33 cellular contexts compared by ENCODE assay signal in genomic region chr12:26995706-26996105, GRCh38. TPM values are rescaled to one million over a fixed set of nuclear protein-coding genes. Genes with fewer than 3 reads are reported as not detected.
DNase-seq lines count a peak whose midpoint lies in the region; ATAC-seq, FAIRE-seq and TF ChIP-seq lines count a peak whose summit lies in the region.
"Had no signal": no experiment of that assay in that cellular context is flagged by ENCODE, and none has a peak within 500 bp of the region (broad histone marks: within the 10 kb centered on the region; RNA-seq: fewer than 3 reads in every experiment).

No MANE protein-coding gene starts in this region.

- H3K27ac ChIP-seq in right lobe of liver (peak overlapping the region in 1 of 3 donors; percentile 9), HepG2 (ENCODE audit: extremely low read length, insufficient read depth, low read length) (no peak overlapping the region), neutrophil (peak overlapping the region; percentile 84)
- H3K27ac ChIP-seq: 22Rv1, A549, BLaER1, C4-2B had no signal

- no peak overlapping the region for H3K4me3 ChIP-seq in right lobe of liver
- no peak overlapping the region for H3K4me3 ChIP-seq in HepG2 (replicated peaks in 1 of 3; ENCODE audit: insufficient read depth in 1 of 3, low read depth in 2 of 3, low read length in 3 of 3)
- no peak overlapping the region for H3K4me3 ChIP-seq in neutrophil (ENCODE audit: low read depth in 1 of 2, low read length in 1 of 2)
- H3K4me3 ChIP-seq: A549; BLaER1; BLaER1 treated with 17β-estradiol and CSF1 and Interleukin-3, amounts not matched to agents 10 nM and 100 nM had no signal

- no TSS peak for BruUV-seq in HepG2 (replicated peaks; lab: Mats Ljungman, UMichigan)

- no peaks in the 10 kb centered on the region for H3K27me3 ChIP-seq in right lobe of liver
- H3K27me3 ChIP-seq in HepG2 (ENCODE audit: control insufficient read depth in 1 of 2, insufficient read depth in 2 of 2, low read length in 2 of 2): no peaks in the 10 kb centered on the region
- no peaks in the 10 kb centered on the region for H3K27me3 ChIP-seq in neutrophil
- H3K27me3 ChIP-seq: BE2C; BLaER1; BLaER1 treated with 17β-estradiol and CSF1 and Interleukin-3, amounts not matched to agents 10 nM and 100 nM had no signal

- CTCF ChIA-PET in HepG2 (lab: Yijun Ruan, JAX; ENCODE audit: low intra/inter-chr PET ratio, low total read pairs): no interaction called here

- peaks cover 2% of the 10 kb centered on the region for H3K79me2 ChIP-seq in HepG2 (ENCODE audit: insufficient read depth, low read length)

- POLR2A ChIA-PET in HepG2 (lab: Yijun Ruan, JAX): no interaction called here

- H3K4me1 ChIP-seq in right lobe of liver: peaks cover 0 to 20% (median 2%) of the 10 kb centered on the region in 4 donors
- peaks cover 8% of the 10 kb centered on the region; the same call in 1 of the 2 replicates for H3K4me1 ChIP-seq in HepG2 (ENCODE audit: insufficient read depth, low read length)
- H3K4me1 ChIP-seq in neutrophil (ENCODE audit: control insufficient read depth in 1 of 2, insufficient read depth in 1 of 2, low read depth in 1 of 2, low read length in 1 of 2): peaks cover 43 to 47% of the 10 kb centered on the region in 2 experiments
- H3K4me1 ChIP-seq: BE2C, Caco-2 had no signal

- in situ Hi-C loops in HepG2 (cut with HindIII; ENCODE audit: extremely low pct_ligation_motif_present, low pct_unique_long_range_greater_than_20kb): no loop called here

- TF ChIP-seq RAD21 in HepG2 (CRISPR knock-in tag; IDR thresholded peaks at IDR 0.05): no peak

- no peak overlapping the region for H2AFZ ChIP-seq in HepG2 (ENCODE audit: low read length)

- H3K9me3 ChIP-seq in right lobe of liver: no peaks in the 10 kb centered on the region
- no peaks in the 10 kb centered on the region for H3K9me3 ChIP-seq in HepG2 (ENCODE audit: low read length)
- no peaks in the 10 kb centered on the region for H3K9me3 ChIP-seq in neutrophil
- H3K9me3 ChIP-seq: A549; BE2C; BLaER1; BLaER1 treated with 17β-estradiol and CSF1 and Interleukin-3, amounts not matched to agents 10 nM and 100 nM; Caco-2 had no signal

- H3K9ac ChIP-seq in HepG2 (ENCODE audit: insufficient read depth, low read depth, low read length): no peak overlapping the region
- H3K9ac ChIP-seq: BLaER1; BLaER1 treated with 17β-estradiol and CSF1 and Interleukin-3, amounts not matched to agents 10 nM and 100 nM had no signal

- DNase-seq in right lobe of liver (no peak), HepG2 (ENCODE audit: low spot score) (no peak), left lobe of liver (ENCODE audit: low spot score) (no peak), cerebellar cortex (ENCODE audit: low spot score) (no peak)
- DNase-seq: 8988T; ACHN; AML-193; BE2C; C1 segment of cervical spinal cord; Caco-2; Calu3; CD4-positive, alpha-beta memory T cell; CD4-positive, alpha-beta T cell; CD4-positive, CD25-positive, alpha-beta regulatory T cell; CD8-positive, alpha-beta memory T cell; CD8-positive, alpha-beta T cell; COR-L47; DMS 273 treated with DMSO at 0.1 percent for 48 hours; DMS153; DMS53; DMS79; DMS79 treated with DMSO at 0.1 percent for 48 hours; DND-41; EL had no signal

- TF ChIP-seq EP300 in HepG2 (IDR thresholded peaks at IDR 0.05; ENCODE audit: low read depth in 2 of 2, low read length in 2 of 2) (no peak), HepG2 (CRISPR knock-in tag; IDR thresholded peaks at IDR 0.05; ENCODE audit: borderline replicate concordance) (no peak)

- no peak for FAIRE-seq in HepG2 (lab: Jason Lieb, UNC)
- FAIRE-seq: A204.1, A549, D721Med had no signal

- ATAC-seq in right lobe of liver (peak; percentile 38 to 82 (median 51)), HepG2 (no peak), left lobe of liver (peak; percentile 75), HG02642 (IDR thresholded peaks at IDR 0.05; ENCODE audit: poor library complexity, unreplicated experiment) (no peak)
- ATAC-seq: A549; CD8-positive, alpha-beta T cell had no signal

- intact Hi-C loops in right lobe of liver (cut with DNase I): no loop called here
- intact Hi-C loops in HepG2 (cut with micrococcal nuclease; ENCODE audit: unreplicated experiment): no loop called here

- 44% methylated on average over 2 of the region's 2 CpGs for WGBS in right lobe of liver (ENCODE audit: insufficient coverage, low coverage, low lambda C conversion rate, missing lambda C conversion rate)
- 79% methylated on average over 2 of the region's 2 CpGs for WGBS in HepG2 (ENCODE audit: low lambda C conversion rate)

- no peak overlapping the region for H3K4me2 ChIP-seq in HepG2 (ENCODE audit: low read depth, low read length)
- H3K4me2 ChIP-seq: A549, BLaER1 had no signal

- H3K36me3 ChIP-seq in right lobe of liver (peaks cover 0 to 18% (median 8%) of the 10 kb centered on the region in 4 donors), HepG2 (replicated peaks in 1 of 2; ENCODE audit: control insufficient read depth in 1 of 2, insufficient read depth in 2 of 2, low read length in 2 of 2) (peaks cover 10 to 45% of the 10 kb centered on the region in 2 experiments), neutrophil (peaks cover 14% of the 10 kb centered on the region)

- TF ChIP-seq POLR2A in right lobe of liver (IDR thresholded peaks at IDR 0.05) (no peak), HepG2 (IDR thresholded peaks at IDR 0.05; ENCODE audit: insufficient read depth in 1 of 2, low read depth in 2 of 2, low read length in 2 of 2) (no peak)

- TF ChIP-seq CTCF in right lobe of liver (IDR thresholded peaks at IDR 0.05) (no peak), HepG2 (CRISPR knock-in tag; IDR thresholded peaks at IDR 0.05) (no peak), neutrophil (IDR thresholded peaks at IDR 0.05) (no peak)

- no peaks in the 10 kb centered on the region for H4K20me1 ChIP-seq in HepG2 (ENCODE audit: insufficient read depth, low read length)

RNA-seq across cellular contexts. Expression of gene TM7SF3, which starts 18.5 kb away (rescaled TPM):
- 10 to 100 TPM; 38.4 to 75.1 (median 62.8) TPM for total RNA-seq in right lobe of liver
- 94.4 and 116 TPM in 2 replicates for total RNA-seq in HepG2 (2016; rRNA removed; fragmentation: Illumina TruSeq; extraction: Trizol)
- total RNA-seq in HepG2 (2016; cell fraction: cytosol; rRNA removed; fragmentation: Illumina TruSeq; extraction: Trizol; ENCODE audit: low read depth): 60.4 and 62.2 TPM in 2 replicates
- total RNA-seq in HepG2 (2016; cell fraction: insoluble cytoplasmic fraction; rRNA removed; fragmentation: Illumina TruSeq; extraction: Trizol): 97.5 and 107 TPM in 2 replicates
- total RNA-seq in HepG2 (2016; cell fraction: membrane; rRNA removed; fragmentation: Illumina TruSeq; extraction: Trizol): 107 and 119 TPM in 2 replicates
- total RNA-seq in HepG2 (2016; cell fraction: nucleus; rRNA removed; fragmentation: Illumina TruSeq; extraction: Trizol): 83.7 and 117 TPM in 2 replicates
- polyA plus RNA-seq in HepG2 (2011; rRNA removed): 92.4 and 142 TPM in 2 replicates
- polyA plus RNA-seq in HepG2 (2011; cell fraction: cytosol; rRNA removed): 69.7 and 91.0 TPM in 2 replicates
- 57.6 and 67.7 TPM in 2 replicates for polyA plus RNA-seq in HepG2 (2011; cell fraction: nucleus; rRNA removed)
- polyA plus RNA-seq in HepG2 (2012): 42.4 and 42.9 TPM in 2 replicates
- 50.6 and 52.5 TPM in 2 replicates for polyA plus RNA-seq in HepG2 (2016; cell fraction: cytosol; fragmentation: Illumina TruSeq; extraction: Trizol; ENCODE audit: low read depth)
- 80.7 TPM in 2 replicates for polyA plus RNA-seq in HepG2 (2016; cell fraction: insoluble cytoplasmic fraction; fragmentation: Illumina TruSeq; extraction: Trizol; ENCODE audit: low read depth)
- 85.7 and 89.6 TPM in 2 replicates for polyA plus RNA-seq in HepG2 (2016; cell fraction: membrane; fragmentation: Illumina TruSeq; extraction: Trizol; ENCODE audit: low read depth)
- polyA plus RNA-seq in HepG2 (2016; cell fraction: nucleus; fragmentation: Illumina TruSeq; extraction: Trizol; ENCODE audit: insufficient read depth, low read depth): 126 and 139 TPM in 2 replicates
- 371 and 424 TPM in 2 replicates for polyA minus RNA-seq in HepG2 (2011; rRNA and poly(A)+ RNA removed; ENCODE audit: low replicate concordance)
- polyA minus RNA-seq in HepG2 (2011; cell fraction: cytosol; rRNA and poly(A)+ RNA removed): 81.5 and 87.6 TPM in 2 replicates
- polyA minus RNA-seq in HepG2 (2011; cell fraction: nucleus; rRNA and poly(A)+ RNA removed): 59.6 and 73.8 TPM in 2 replicates
- 51.1 TPM for total RNA-seq in left lobe of liver

RNA-seq across cellular contexts. Expression of gene MED21, which starts 26.7 kb away (rescaled TPM):
- total RNA-seq in right lobe of liver (10 to 100 TPM; 14.7 to 26.8 (median 20.6) TPM), HepG2 (2016; rRNA removed; fragmentation: Illumina TruSeq; extraction: Trizol) (34.1 and 56.0 TPM in 2 replicates), left lobe of liver (19.3 TPM)
- total RNA-seq in HepG2 (2016; cell fraction: cytosol; rRNA removed; fragmentation: Illumina TruSeq; extraction: Trizol; ENCODE audit: low read depth): 9.5 and 9.8 TPM in 2 replicates
- total RNA-seq in HepG2 (2016; cell fraction: insoluble cytoplasmic fraction; rRNA removed; fragmentation: Illumina TruSeq; extraction: Trizol): 33.2 and 54.7 TPM in 2 replicates
- total RNA-seq in HepG2 (2016; cell fraction: membrane; rRNA removed; fragmentation: Illumina TruSeq; extraction: Trizol): 17.7 and 22.0 TPM in 2 replicates
- total RNA-seq in HepG2 (2016; cell fraction: nucleus; rRNA removed; fragmentation: Illumina TruSeq; extraction: Trizol): 27.3 and 28.4 TPM in 2 replicates
- 19.2 and 19.4 TPM in 2 replicates for polyA plus RNA-seq in HepG2 (2011; rRNA removed)
- polyA plus RNA-seq in HepG2 (2011; cell fraction: cytosol; rRNA removed): 9.1 and 13.2 TPM in 2 replicates
- 5.1 and 9.1 TPM in 2 replicates for polyA plus RNA-seq in HepG2 (2011; cell fraction: nucleus; rRNA removed)
- 19.9 and 21.5 TPM in 2 replicates for polyA plus RNA-seq in HepG2 (2012)
- polyA plus RNA-seq in HepG2 (2016; cell fraction: cytosol; fragmentation: Illumina TruSeq; extraction: Trizol; ENCODE audit: low read depth): 5.8 and 7.0 TPM in 2 replicates
- polyA plus RNA-seq in HepG2 (2016; cell fraction: insoluble cytoplasmic fraction; fragmentation: Illumina TruSeq; extraction: Trizol; ENCODE audit: low read depth): 44.5 and 48.7 TPM in 2 replicates
- 13.2 and 14.0 TPM in 2 replicates for polyA plus RNA-seq in HepG2 (2016; cell fraction: membrane; fragmentation: Illumina TruSeq; extraction: Trizol; ENCODE audit: low read depth)
- 17.9 and 18.9 TPM in 2 replicates for polyA plus RNA-seq in HepG2 (2016; cell fraction: nucleus; fragmentation: Illumina TruSeq; extraction: Trizol; ENCODE audit: insufficient read depth, low read depth)
- 33.8 and 105 TPM in 2 replicates for polyA minus RNA-seq in HepG2 (2011; rRNA and poly(A)+ RNA removed; ENCODE audit: low replicate concordance)
- polyA minus RNA-seq in HepG2 (2011; cell fraction: cytosol; rRNA and poly(A)+ RNA removed): 24.2 and 29.0 TPM in 2 replicates
- polyA minus RNA-seq in HepG2 (2011; cell fraction: nucleus; rRNA and poly(A)+ RNA removed): 38.4 and 40.3 TPM in 2 replicates

RNA-seq across cellular contexts. Expression of gene FGFR1OP2, which starts 57.4 kb away (rescaled TPM):
- total RNA-seq in right lobe of liver: 10 to 100 TPM; 13.3 to 29.6 (median 20.1) TPM
- 38.1 and 47.3 TPM in 2 replicates for total RNA-seq in HepG2 (2016; rRNA removed; fragmentation: Illumina TruSeq; extraction: Trizol)
- 74.9 and 87.6 TPM in 2 replicates for total RNA-seq in HepG2 (2016; cell fraction: cytosol; rRNA removed; fragmentation: Illumina TruSeq; extraction: Trizol; ENCODE audit: low read depth)
- total RNA-seq in HepG2 (2016; cell fraction: insoluble cytoplasmic fraction; rRNA removed; fragmentation: Illumina TruSeq; extraction: Trizol): 40.6 and 49.8 TPM in 2 replicates
- 69.6 and 77.6 TPM in 2 replicates for total RNA-seq in HepG2 (2016; cell fraction: membrane; rRNA removed; fragmentation: Illumina TruSeq; extraction: Trizol)
- 22.8 and 26.2 TPM in 2 replicates for total RNA-seq in HepG2 (2016; cell fraction: nucleus; rRNA removed; fragmentation: Illumina TruSeq; extraction: Trizol)
- 16.7 and 18.3 TPM in 2 replicates for polyA plus RNA-seq in HepG2 (2011; rRNA removed)
- polyA plus RNA-seq in HepG2 (2011; cell fraction: cytosol; rRNA removed): 12.5 and 15.9 TPM in 2 replicates
- 13.7 and 17.5 TPM in 2 replicates for polyA plus RNA-seq in HepG2 (2011; cell fraction: nucleus; rRNA removed)
- 24.1 and 27.9 TPM in 2 replicates for polyA plus RNA-seq in HepG2 (2012)
- polyA plus RNA-seq in HepG2 (2016; cell fraction: cytosol; fragmentation: Illumina TruSeq; extraction: Trizol; ENCODE audit: low read depth): 93.1 and 127 TPM in 2 replicates
- 47.7 and 50.5 TPM in 2 replicates for polyA plus RNA-seq in HepG2 (2016; cell fraction: insoluble cytoplasmic fraction; fragmentation: Illumina TruSeq; extraction: Trizol; ENCODE audit: low read depth)
- 64.2 and 76.0 TPM in 2 replicates for polyA plus RNA-seq in HepG2 (2016; cell fraction: membrane; fragmentation: Illumina TruSeq; extraction: Trizol; ENCODE audit: low read depth)
- polyA plus RNA-seq in HepG2 (2016; cell fraction: nucleus; fragmentation: Illumina TruSeq; extraction: Trizol; ENCODE audit: insufficient read depth, low read depth): 34.1 and 35.2 TPM in 2 replicates
- polyA minus RNA-seq in HepG2 (2011; rRNA and poly(A)+ RNA removed; ENCODE audit: low replicate concordance): 9.1 and 14.6 TPM in 2 replicates
- polyA minus RNA-seq in HepG2 (2011; cell fraction: cytosol; rRNA and poly(A)+ RNA removed): 16.0 and 17.1 TPM in 2 replicates
- 42.7 and 50.1 TPM in 2 replicates for polyA minus RNA-seq in HepG2 (2011; cell fraction: nucleus; rRNA and poly(A)+ RNA removed)
- 12.7 TPM for total RNA-seq in left lobe of liver

RNA-seq across cellular contexts. Expression of gene INTS13, which starts 57.9 kb away (rescaled TPM):
- 10 to 100 TPM in 2 of 6 experiments, 1 to 10 TPM in 4; 6.2 to 17.2 (median 9.1) TPM for total RNA-seq in right lobe of liver
- 43.7 and 62.3 TPM in 2 replicates for total RNA-seq in HepG2 (2016; rRNA removed; fragmentation: Illumina TruSeq; extraction: Trizol)
- total RNA-seq in HepG2 (2016; cell fraction: cytosol; rRNA removed; fragmentation: Illumina TruSeq; extraction: Trizol; ENCODE audit: low read depth): 15.8 and 15.9 TPM in 2 replicates
- 47.2 and 64.6 TPM in 2 replicates for total RNA-seq in HepG2 (2016; cell fraction: insoluble cytoplasmic fraction; rRNA removed; fragmentation: Illumina TruSeq; extraction: Trizol)
- total RNA-seq in HepG2 (2016; cell fraction: membrane; rRNA removed; fragmentation: Illumina TruSeq; extraction: Trizol): 27.4 and 28.5 TPM in 2 replicates
- 28.7 and 30.6 TPM in 2 replicates for total RNA-seq in HepG2 (2016; cell fraction: nucleus; rRNA removed; fragmentation: Illumina TruSeq; extraction: Trizol)
- 11.4 and 16.3 TPM in 2 replicates for polyA plus RNA-seq in HepG2 (2011; rRNA removed)
- 4.8 and 7.6 TPM in 2 replicates for polyA plus RNA-seq in HepG2 (2011; cell fraction: cytosol; rRNA removed)
- 5.5 and 7.5 TPM in 2 replicates for polyA plus RNA-seq in HepG2 (2011; cell fraction: nucleus; rRNA removed)
- 20.3 and 21.4 TPM in 2 replicates for polyA plus RNA-seq in HepG2 (2012)
- 6.9 and 8.4 TPM in 2 replicates for polyA plus RNA-seq in HepG2 (2016; cell fraction: cytosol; fragmentation: Illumina TruSeq; extraction: Trizol; ENCODE audit: low read depth)
- polyA plus RNA-seq in HepG2 (2016; cell fraction: insoluble cytoplasmic fraction; fragmentation: Illumina TruSeq; extraction: Trizol; ENCODE audit: low read depth): 56.6 and 67.3 TPM in 2 replicates
- polyA plus RNA-seq in HepG2 (2016; cell fraction: membrane; fragmentation: Illumina TruSeq; extraction: Trizol; ENCODE audit: low read depth): 19.7 and 20.4 TPM in 2 replicates
- 33.4 and 38.6 TPM in 2 replicates for polyA plus RNA-seq in HepG2 (2016; cell fraction: nucleus; fragmentation: Illumina TruSeq; extraction: Trizol; ENCODE audit: insufficient read depth, low read depth)
- 13.8 and 31.5 TPM in 2 replicates for polyA minus RNA-seq in HepG2 (2011; rRNA and poly(A)+ RNA removed; ENCODE audit: low replicate concordance)
- 21.8 and 31.2 TPM in 2 replicates for polyA minus RNA-seq in HepG2 (2011; cell fraction: cytosol; rRNA and poly(A)+ RNA removed)
- polyA minus RNA-seq in HepG2 (2011; cell fraction: nucleus; rRNA and poly(A)+ RNA removed): 34.6 TPM in 2 replicates
- total RNA-seq in left lobe of liver: 5.5 TPM

Comparison
In these comparisons a context has a peak if more than half of its experiments do, and no peak if none do; other contexts are left out.
1. ATAC-seq: peak in right lobe of liver (4 of 4) and left lobe of liver (single experiment); none in HepG2 (single experiment) and HG02642 (single experiment).